ENCODE assay signal across 14 cellular contexts in the genomic region with DNA sequence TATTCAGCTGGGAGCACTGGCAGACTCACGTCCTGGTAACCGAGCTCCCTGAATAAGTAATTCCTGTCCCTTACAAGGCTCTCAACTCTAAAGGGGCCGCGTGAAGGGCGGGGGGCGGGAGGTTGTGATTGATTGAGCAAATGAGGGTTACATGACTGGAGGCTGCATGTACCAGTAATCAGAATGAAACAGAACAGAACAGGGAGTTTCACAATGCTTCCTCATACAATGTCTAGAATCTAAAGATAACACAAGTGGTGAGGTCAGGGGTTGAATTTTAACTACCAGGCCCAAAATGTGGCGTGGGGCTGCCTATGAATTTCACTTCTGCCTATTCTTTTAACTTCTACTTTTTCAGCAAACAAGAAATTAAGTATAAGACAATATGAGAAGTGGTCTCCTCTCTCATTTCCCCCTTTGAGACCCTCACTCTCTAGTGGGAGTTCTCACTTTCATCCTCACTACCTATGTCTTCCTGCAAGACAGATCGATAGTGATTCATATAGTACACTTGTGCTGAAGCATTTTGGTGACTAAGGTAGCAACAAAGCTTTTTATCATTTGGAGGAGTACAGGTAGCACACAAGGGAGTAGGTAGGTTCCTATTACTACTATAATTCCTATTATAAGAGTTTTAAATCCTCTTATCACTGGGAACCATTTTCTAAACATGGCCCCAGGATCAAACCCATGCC.
DNase-seq lines count a peak whose midpoint lies in the region; ATAC-seq and TF ChIP-seq lines count a peak whose summit lies in the region.
"Had no signal": no experiment of that assay in that cellular context is flagged by ENCODE, and none has a peak within 500 bp of the region (broad histone marks: within the 10 kb centered on the region; RNA-seq: fewer than 3 reads in every experiment).

No MANE protein-coding gene starts in this region.

- DNase-seq in CMK (ENCODE audit: low read depth) (peak; percentile 63), OCI-M1 (lab: John Stamatoyannopoulos, UW) (peak; percentile 57), esophagus squamous epithelium (lab: John Stamatoyannopoulos, UW) (no peak), progenitor cell of endocrine pancreas (ENCODE audit: low spot score, unreplicated experiment) (no peak), NCI-H345 (lab: John Stamatoyannopoulos, UW) (no peak)
- no peak for DNase-seq in activated CD4-positive, CD25-positive, alpha-beta regulatory T cell (lab: John Stamatoyannopoulos, UW)
- DNase-seq: ACHN; activated naive CD4-positive, alpha-beta T cell; effector CD8-positive, alpha-beta T cell; GF-D8 had no signal

- TF ChIP-seq CTCF in esophagus squamous epithelium (IDR thresholded peaks at IDR 0.05) (no peak), progenitor cell of endocrine pancreas (IDR thresholded peaks at IDR 0.05; ENCODE audit: unreplicated experiment) (no peak)

- H3K27ac ChIP-seq in esophagus squamous epithelium: no peak overlapping the region
- H3K27ac ChIP-seq: tibial nerve had no signal

- no peaks in the 10 kb centered on the region for H3K36me3 ChIP-seq in esophagus squamous epithelium
- H3K36me3 ChIP-seq: tibial nerve had no signal

- TF ChIP-seq POLR2A in esophagus squamous epithelium (IDR thresholded peaks at IDR 0.05): no peak

- no peak overlapping the region for H3K4me3 Mint-ChIP-seq in progenitor cell of endocrine pancreas (ENCODE audit: low read depth)
- H3K4me3 Mint-ChIP-seq: natural killer cell treated with Interleukin-12 subunit alpha and Interleukin-12 subunit beta and Interleukin-15 and Interleukin-18, amount 100 ng/mL, for 72 hours had no signal

- intact Hi-C loops in esophagus squamous epithelium (cut with DNase I): no loop called here

- H3K4me1 ChIP-seq in esophagus squamous epithelium: no peaks in the 10 kb centered on the region
- H3K4me1 ChIP-seq: tibial nerve had no signal

- no peak overlapping the region for H3K4me3 ChIP-seq in esophagus squamous epithelium
- H3K4me3 ChIP-seq: tibial nerve had no signal

- no peak overlapping the region for H3K27ac Mint-ChIP-seq in progenitor cell of endocrine pancreas
- H3K27ac Mint-ChIP-seq: natural killer cell treated with Interleukin-12 subunit alpha and Interleukin-12 subunit beta and Interleukin-15 and Interleukin-18, amount 100 ng/mL, for 72 hours had no signal

- H3K36me3 Mint-ChIP-seq in progenitor cell of endocrine pancreas (ENCODE audit: insufficient read depth): no peaks in the 10 kb centered on the region
- H3K36me3 Mint-ChIP-seq: natural killer cell treated with Interleukin-12 subunit alpha and Interleukin-12 subunit beta and Interleukin-15 and Interleukin-18, amount 100 ng/mL, for 72 hours had no signal

- peaks cover 0 to 10% (median 0%) of the 10 kb centered on the region in 3 donors for H3K9me3 ChIP-seq in esophagus squamous epithelium

- no peaks in the 10 kb centered on the region for H3K27me3 ChIP-seq in esophagus squamous epithelium
- H3K27me3 ChIP-seq: tibial nerve had no signal

- no peaks in the 10 kb centered on the region for H3K4me1 Mint-ChIP-seq in progenitor cell of endocrine pancreas (ENCODE audit: low read depth)

- peaks cover 13% of the 10 kb centered on the region for H3K9me3 Mint-ChIP-seq in progenitor cell of endocrine pancreas (ENCODE audit: low read depth)

- peaks cover 5% of the 10 kb centered on the region for H3K27me3 Mint-ChIP-seq in progenitor cell of endocrine pancreas

- 68 to 69% methylated on average over 7 to 8 of the region's 8 CpGs for WGBS in esophagus squamous epithelium, 2 donors

- ATAC-seq in GM19467 (IDR thresholded peaks at IDR 0.05; ENCODE audit: unreplicated experiment) (peak; percentile 82), HG03039 (IDR thresholded peaks at IDR 0.05; ENCODE audit: unreplicated experiment) (peak; percentile 62)
- ATAC-seq: natural killer cell treated with Interleukin-12 subunit alpha and Interleukin-12 subunit beta and Interleukin-15 and Interleukin-18, amount 100 ng/mL, for 72 hours had no signal

Comparison
In these comparisons a context has a peak if more than half of its experiments do, and no peak if none do; other contexts are left out.
1. DNase-seq: peak in CMK (single experiment) and OCI-M1 (single experiment); none in esophagus squamous epithelium (single experiment), progenitor cell of endocrine pancreas (single experiment), activated CD4-positive, CD25-positive, alpha-beta regulatory T cell (0 of 4) and NCI-H345 (single experiment).